8 cellular contexts compared by ENCODE assay signal in genomic region chr12:92784795-92785562, GRCh38.
DNase-seq lines count a peak whose midpoint lies in the region; ATAC-seq and TF ChIP-seq lines count a peak whose summit lies in the region.

No MANE protein-coding gene starts in this region.

- TF ChIP-seq CTCF in WI38 (IDR thresholded peaks at IDR 0.05; ENCODE audit: low read depth, low read length) (peak; percentile 12; the same call in 1 of the 2 replicates), prostate gland (IDR thresholded peaks at IDR 0.05) (peak; percentile 19 to 70 (median 48))

- H3K4me1 ChIP-seq in prostate gland (replicated peaks), result no peaks in the 10 kb centered on the region

- H3K9me3 Mint-ChIP-seq in activated CD4-positive, alpha-beta T cell treated with anti-CD3 and anti-CD28 coated beads for 36 hours (ENCODE audit: low read depth), result no peaks in the 10 kb centered on the region

- no peaks in the 10 kb centered on the region for H3K9me3 ChIP-seq in prostate gland

- no peak overlapping the region for H3K4me3 Mint-ChIP-seq in activated CD4-positive, alpha-beta T cell treated with anti-CD3 and anti-CD28 coated beads for 36 hours

- H3K27ac ChIP-seq in prostate gland, result no peak overlapping the region

- POLR2A ChIA-PET in activated CD4-positive, alpha-beta T cell treated with anti-CD3 and anti-CD28 coated beads for 36 hours (lab: Charles Lee), result no interaction called here

- TF ChIP-seq POLR2A in prostate gland (IDR thresholded peaks at IDR 0.05), result no peak

- no peak overlapping the region for H3K4me3 ChIP-seq in WI38 (ENCODE audit: low read depth, low read length)
- H3K4me3 ChIP-seq in prostate gland, result no peak overlapping the region

- no peaks in the 10 kb centered on the region for H3K27me3 ChIP-seq in prostate gland (replicated peaks; ENCODE audit: insufficient read depth)

- DNase-seq in activated CD4-positive, alpha-beta T cell treated with anti-CD3 and anti-CD28 coated beads for 36 hours, result peak; percentile 33
- DNase-seq in activated CD4-positive, alpha-beta T cell treated with anti-CD3 and anti-CD28 coated beads, Interleukin-2, amount 50 U/mL, for 1 hour, result no peak
- peak; percentile 84 for DNase-seq in NCI-H345 (lab: John Stamatoyannopoulos, UW)
- DNase-seq in globus pallidus (ENCODE audit: low spot score), result peak; percentile 60
- peak; percentile 22 for DNase-seq in prostate gland (ENCODE audit: low spot score)

- peak; percentile 98 for ATAC-seq in activated CD4-positive, alpha-beta T cell treated with anti-CD3 and anti-CD28 coated beads for 36 hours
- ATAC-seq in GM19468 (IDR thresholded peaks at IDR 0.05; ENCODE audit: extremely low read depth, unreplicated experiment) (peak; percentile 87), HG03457 (IDR thresholded peaks at IDR 0.05; ENCODE audit: unreplicated experiment) (peak; percentile 85)

- CTCF ChIA-PET in activated CD4-positive, alpha-beta T cell treated with anti-CD3 and anti-CD28 coated beads for 36 hours (lab: Charles Lee), result interaction anchor here (0.7 to 1.7 kb wide), 10 partner anchors 8 to 612 kb away, joined by 3 to 5 read pairs (median 4); no protein-coding TSS in a partner anchor

- H3K4me1 Mint-ChIP-seq in activated CD4-positive, alpha-beta T cell treated with anti-CD3 and anti-CD28 coated beads for 36 hours, result peaks cover 2% of the 10 kb centered on the region

- no peak overlapping the region for H3K27ac Mint-ChIP-seq in activated CD4-positive, alpha-beta T cell treated with anti-CD3 and anti-CD28 coated beads for 36 hours

- H3K36me3 Mint-ChIP-seq in activated CD4-positive, alpha-beta T cell treated with anti-CD3 and anti-CD28 coated beads for 36 hours (ENCODE audit: low read depth), result peaks cover 15% of the 10 kb centered on the region

- intact Hi-C loops in activated CD4-positive, alpha-beta T cell treated with anti-CD3 and anti-CD28 coated beads for 36 hours (cut with DNase I, micrococcal nuclease), result loop anchor here (1.0 to 10.0 kb wide), 10 partner anchors 142 to 1317 kb away; partner anchors contain the start of gene EEA1 (in 2 of the 2)
- intact Hi-C loops in prostate gland (cut with DNase I), result no loop called here

- 59% methylated on average over 1 of the region's 1 CpG for WGBS in prostate gland

- no peaks in the 10 kb centered on the region for H3K27me3 Mint-ChIP-seq in activated CD4-positive, alpha-beta T cell treated with anti-CD3 and anti-CD28 coated beads for 36 hours

- H3K36me3 ChIP-seq in prostate gland, result no peaks in the 10 kb centered on the region
